17 cellular contexts compared by ENCODE assay signal in genomic region chr5:150120617-150121447, GRCh38. TPM values are rescaled to one million over a fixed set of nuclear protein-coding genes. Genes with fewer than 3 reads are reported as not detected.
"Had no signal": no experiment of that assay in that cellular context is flagged by ENCODE, and none has a peak within 500 bp of the region (broad histone marks: within the 10 kb centered on the region; RNA-seq: fewer than 3 reads in every experiment).

No MANE protein-coding gene starts in this region.

- H3K27ac Mint-ChIP-seq: activated CD8-positive, alpha-beta T cell treated with anti-CD3 and anti-CD28 coated beads for 36 hours; activated T-cell treated with anti-CD3 and anti-CD28 coated beads, Interleukin-2, amount 50 U/mL, for 72 hours; nephron had no signal

- H3K4me1 Mint-ChIP-seq: nephron had no signal

- H3K27me3 ChIP-seq: body of pancreas, esophagus squamous epithelium, ovary, SJSA1, tibial nerve had no signal

- H3K4me3 ChIP-seq: body of pancreas, esophagus squamous epithelium, left ventricle myocardium inferior, ovary, SJSA1, skin epidermis, tibial nerve had no signal

- H3K9me3 Mint-ChIP-seq: activated CD8-positive, alpha-beta T cell treated with anti-CD3 and anti-CD28 coated beads for 36 hours; activated T-cell treated with anti-CD3 and anti-CD28 coated beads, Interleukin-2, amount 50 U/mL, for 72 hours; central memory CD8-positive, alpha-beta T cell; nephron had no signal

- ATAC-seq: activated CD8-positive, alpha-beta T cell treated with anti-CD3 and anti-CD28 coated beads for 36 hours; activated T-cell treated with anti-CD3 and anti-CD28 coated beads, Interleukin-2, amount 50 U/mL, for 72 hours; body of pancreas had no signal

- H3K4me3 Mint-ChIP-seq: activated CD8-positive, alpha-beta T cell treated with anti-CD3 and anti-CD28 coated beads for 36 hours; activated T-cell treated with anti-CD3 and anti-CD28 coated beads, Interleukin-2, amount 50 U/mL, for 72 hours; central memory CD8-positive, alpha-beta T cell; nephron had no signal

- H3K4me1 ChIP-seq: body of pancreas, esophagus squamous epithelium, SJSA1 had no signal

- DNase-seq: activated CD8-positive, alpha-beta memory T cell treated with anti-CD3 and anti-CD28 coated beads, Interleukin-2, amount 50 U/mL, for 4 hours; activated CD8-positive, alpha-beta T cell treated with anti-CD3 and anti-CD28 coated beads for 36 hours; activated gamma-delta T cell treated with Interleukin-2 at 50 U/mL for 16 hours; activated T-cell treated with anti-CD3 and anti-CD28 coated beads, Interleukin-2, amount 50 U/mL, for 72 hours; body of pancreas; esophagus squamous epithelium; foreskin fibroblast; left ventricle myocardium inferior; mesenchymal stem cell; SW 1271 had no signal

- H3K9me3 ChIP-seq: body of pancreas, esophagus squamous epithelium, left ventricle myocardium inferior, ovary, SJSA1, tibial nerve had no signal

- H3K27ac ChIP-seq: body of pancreas, esophagus squamous epithelium, ovary, SJSA1 had no signal

- H3K27me3 Mint-ChIP-seq: activated CD8-positive, alpha-beta T cell treated with anti-CD3 and anti-CD28 coated beads for 36 hours; central memory CD8-positive, alpha-beta T cell had no signal

RNA-seq across cellular contexts. Expression of gene CSF1R, which starts 34.5 kb away (rescaled TPM):
- total RNA-seq: activated CD8-positive, alpha-beta T cell treated with anti-CD3 and anti-CD28 coated beads for 36 hours; dermis microvascular lymphatic vessel endothelial cell had no signal

RNA-seq across cellular contexts. Expression of gene CDX1, which starts 45.7 kb away (rescaled TPM):
- total RNA-seq: activated CD8-positive, alpha-beta T cell treated with anti-CD3 and anti-CD28 coated beads for 36 hours; activated T-cell treated with anti-CD3 and anti-CD28 coated beads, Interleukin-2, amount 50 U/mL, for 72 hours; body of pancreas; dermis microvascular lymphatic vessel endothelial cell; esophagus squamous epithelium; left ventricle myocardium inferior had no signal
